In the genomic region with DNA sequence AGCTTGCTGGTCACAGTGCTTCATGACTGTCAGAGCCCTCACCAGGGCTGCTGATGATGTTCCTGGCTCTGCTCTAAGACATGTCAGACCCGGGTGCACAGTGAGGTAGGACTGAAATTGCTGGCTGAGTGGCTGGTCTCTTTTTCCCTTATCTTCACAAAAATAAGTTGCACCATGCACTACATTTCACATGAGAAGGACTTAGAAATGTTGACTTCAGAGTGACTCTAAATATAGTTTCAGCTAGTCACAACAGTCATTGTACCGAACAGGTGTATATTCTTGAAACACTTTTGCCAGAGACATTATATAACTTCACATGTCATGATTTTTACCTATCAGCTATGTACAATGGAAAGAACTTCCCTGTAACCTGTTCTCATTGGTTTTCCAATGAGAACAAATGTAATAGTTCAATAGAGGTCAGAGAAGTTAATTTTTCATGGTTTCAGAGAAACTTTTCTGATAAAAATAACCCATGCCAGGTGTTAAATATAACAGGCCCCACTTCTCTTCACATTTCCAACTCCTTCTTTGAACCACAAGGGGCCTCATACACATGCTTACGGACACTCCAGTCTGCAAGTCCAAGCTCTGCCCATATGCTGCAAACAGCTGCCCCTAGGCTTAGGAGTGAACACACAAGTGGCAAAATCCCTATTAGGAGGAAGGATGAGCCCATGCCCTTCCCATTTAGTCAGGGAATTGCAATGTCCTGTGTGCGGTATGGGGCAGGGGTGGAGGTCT, we compare ENCODE assay signal across 9 cellular contexts.
DNase-seq lines count a peak whose midpoint lies in the region; ATAC-seq and TF ChIP-seq lines count a peak whose summit lies in the region.
"Had no signal": no experiment of that assay in that cellular context is flagged by ENCODE, and none has a peak within 500 bp of the region (broad histone marks: within the 10 kb centered on the region; RNA-seq: fewer than 3 reads in every experiment).

No MANE protein-coding gene starts in this region.

- no peaks in the 10 kb centered on the region for H3K27me3 Mint-ChIP-seq in activated B cell treated with CpG ODN at 0.5 μM for 24 hours

- no peak overlapping the region for H3K4me3 Mint-ChIP-seq in activated B cell treated with CpG ODN at 0.5 μM for 24 hours

- no peaks in the 10 kb centered on the region for H3K9me3 Mint-ChIP-seq in activated B cell treated with CpG ODN at 0.5 μM for 24 hours

- no peak for DNase-seq in activated B cell treated with CpG ODN at 0.5 μM for 24 hours
- DNase-seq in KBM-7 = no peak
- no peak for DNase-seq in NCI-H1105 treated with DMSO at 0.1 percent for 48 hours (lab: John Stamatoyannopoulos, UW)
- DNase-seq in central memory CD4-positive, alpha-beta T cell = no peak
- no peak for DNase-seq in AG08396 (ENCODE audit: low spot score)
- DNase-seq: NCI-H1417 had no signal

- CTCF ChIA-PET in activated B cell treated with CpG ODN at 0.5 μM for 24 hours (lab: Charles Lee) = no interaction called here

- H3K36me3 Mint-ChIP-seq in activated B cell treated with CpG ODN at 0.5 μM for 24 hours (ENCODE audit: low read depth) = peaks cover 18% of the 10 kb centered on the region

- peak overlapping the region; percentile 42 for H3K27ac Mint-ChIP-seq in activated B cell treated with CpG ODN at 0.5 μM for 24 hours

- H3K4me1 Mint-ChIP-seq in activated B cell treated with CpG ODN at 0.5 μM for 24 hours = peaks cover 20% of the 10 kb centered on the region

- in situ Hi-C loops in KBM-7 (cut with MboI; ENCODE audit: low pct_unique_long_range_greater_than_20kb, low sequenced_read_pairs) = no loop called here

- POLR2A ChIA-PET in activated B cell treated with CpG ODN at 0.5 μM for 24 hours (lab: Charles Lee) = no interaction called here

- peak; percentile 77 for ATAC-seq in GM18498 (IDR thresholded peaks at IDR 0.05; ENCODE audit: unreplicated experiment)
- ATAC-seq in GM19452 (IDR thresholded peaks at IDR 0.05; ENCODE audit: unreplicated experiment) = peak; percentile 53
- ATAC-seq in HG03066 (IDR thresholded peaks at IDR 0.05; ENCODE audit: low read depth, unreplicated experiment) = peak; percentile 77
- no peak for ATAC-seq in activated B cell treated with CpG ODN at 0.5 μM for 24 hours (ENCODE audit: low read depth)

- intact Hi-C loops in activated B cell treated with CpG ODN at 0.5 μM for 24 hours (cut with micrococcal nuclease) = no loop called here

- no peak for TF ChIP-seq CTCF in activated B cell treated with CpG ODN at 0.5 μM for 24 hours (IDR thresholded peaks at IDR 0.05)
